ENCODE assay signal across 1 cellular context in genomic region chr13:113105032-113105993, GRCh38.
TF ChIP-seq lines count a peak whose summit lies in the region.

Gene F7, plus strand, starts transcription at chr13:113105791. Its CDS starts 51 bp downstream, at chr13:113105842.

TF ChIP-seq in HepG2, 621 proteins besides CTCF, POLR2A, EP300 and RAD21 (continued from another document and continues in another):
- TF ChIP-seq TCF12 (IDR thresholded peaks at IDR 0.05) (no peak), TCF12 (CRISPR knock-in tag; IDR thresholded peaks at IDR 0.05) (0 out of 2 replicates have a peak, but pooled peaks have one; percentile 40), PHF20 (CRISPR knock-in tag; IDR thresholded peaks at IDR 0.05) (0 out of 2 replicates have a peak, but pooled peaks have one; percentile 48), CHCHD3 (CRISPR knock-in tag; IDR thresholded peaks at IDR 0.05) (no peak), BRF2 (CRISPR knock-in tag; IDR thresholded peaks at IDR 0.05) (0 out of 2 replicates have a peak, but pooled peaks have one; percentile 56), PHB2 (IDR thresholded peaks at IDR 0.05; ENCODE audit: partially characterized antibody) (no peak), ZIK1 (CRISPR knock-in tag; IDR thresholded peaks at IDR 0.05; ENCODE audit: borderline replicate concordance, low read depth) (peak; percentile 86), SNRNP70 (IDR thresholded peaks at IDR 0.05; ENCODE audit: low read depth, low read length) (no peak), KDM4B (CRISPR knock-in tag; IDR thresholded peaks at IDR 0.05) (no peak), ZNF549 (CRISPR knock-in tag; IDR thresholded peaks at IDR 0.05) (no peak), ZBTB34 (CRISPR knock-in tag; IDR thresholded peaks at IDR 0.05) (0 out of 2 replicates have a peak, but pooled peaks have one; percentile 21), SYNCRIP (IDR thresholded peaks at IDR 0.05; ENCODE audit: insufficient read depth, low read depth, low read length) (no peak), HOXD1 (CRISPR knock-in tag; IDR thresholded peaks at IDR 0.05) (no peak), ZNF343 (CRISPR knock-in tag; IDR thresholded peaks at IDR 0.05) (peak; percentile 72; the same call in 1 of the 2 replicates), ZNF766 (CRISPR knock-in tag; IDR thresholded peaks at IDR 0.05; ENCODE audit: borderline replicate concordance) (no peak), ZFP41 (CRISPR knock-in tag; IDR thresholded peaks at IDR 0.05; ENCODE audit: borderline replicate concordance) (0 out of 2 replicates have a peak, but pooled peaks have one; percentile 56), NRL (CRISPR knock-in tag; IDR thresholded peaks at IDR 0.05; ENCODE audit: borderline replicate concordance) (peak; percentile 58; the same call in 1 of the 2 replicates), GPN1 (CRISPR knock-in tag; IDR thresholded peaks at IDR 0.05; ENCODE audit: borderline replicate concordance) (no peak), EED (CRISPR knock-in tag; IDR thresholded peaks at IDR 0.05) (no peak), MXD4 (CRISPR knock-in tag; IDR thresholded peaks at IDR 0.05) (peak; percentile 62), PCBP2 (optimal IDR thresholded peaks at IDR 0.05; ENCODE audit: low read depth, low read length, poor library complexity, severe bottlenecking) (no peak), ATAD3A (CRISPR knock-in tag; IDR thresholded peaks at IDR 0.05) (no peak), ZFP82 (CRISPR knock-in tag; IDR thresholded peaks at IDR 0.05; ENCODE audit: borderline replicate concordance) (no peak), FOXO4 (CRISPR knock-in tag; conservative IDR thresholded peaks at IDR 0.05) (no peak), ASH2L (IDR thresholded peaks at IDR 0.05; ENCODE audit: insufficient read length, low read depth, low read length) (peak; percentile 38), ZNF318 (CRISPR knock-in tag; IDR thresholded peaks at IDR 0.05) (peak; percentile 79; the same call in 1 of the 2 replicates), BRD4 (CRISPR knock-in tag; IDR thresholded peaks at IDR 0.05) (0 out of 2 replicates have a peak, but pooled peaks have one; percentile 31), HNF1B (CRISPR knock-in tag; IDR thresholded peaks at IDR 0.05) (peak; percentile 54)
- TF ChIP-seq, protein P1, sequence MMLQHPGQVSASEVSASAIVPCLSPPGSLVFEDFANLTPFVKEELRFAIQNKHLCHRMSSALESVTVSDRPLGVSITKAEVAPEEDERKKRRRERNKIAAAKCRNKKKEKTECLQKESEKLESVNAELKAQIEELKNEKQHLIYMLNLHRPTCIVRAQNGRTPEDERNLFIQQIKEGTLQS (CRISPR knock-in tag; IDR thresholded peaks at IDR 0.05), result peak; percentile 88
- TF ChIP-seq, protein P2, sequence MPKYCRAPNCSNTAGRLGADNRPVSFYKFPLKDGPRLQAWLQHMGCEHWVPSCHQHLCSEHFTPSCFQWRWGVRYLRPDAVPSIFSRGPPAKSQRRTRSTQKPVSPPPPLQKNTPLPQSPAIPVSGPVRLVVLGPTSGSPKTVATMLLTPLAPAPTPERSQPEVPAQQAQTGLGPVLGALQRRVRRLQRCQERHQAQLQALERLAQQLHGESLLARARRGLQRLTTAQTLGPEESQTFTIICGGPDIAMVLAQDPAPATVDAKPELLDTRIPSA (CRISPR knock-in tag; IDR thresholded peaks at IDR 0.05; ENCODE audit: borderline replicate concordance), result no peak
- TF ChIP-seq, protein P3, sequence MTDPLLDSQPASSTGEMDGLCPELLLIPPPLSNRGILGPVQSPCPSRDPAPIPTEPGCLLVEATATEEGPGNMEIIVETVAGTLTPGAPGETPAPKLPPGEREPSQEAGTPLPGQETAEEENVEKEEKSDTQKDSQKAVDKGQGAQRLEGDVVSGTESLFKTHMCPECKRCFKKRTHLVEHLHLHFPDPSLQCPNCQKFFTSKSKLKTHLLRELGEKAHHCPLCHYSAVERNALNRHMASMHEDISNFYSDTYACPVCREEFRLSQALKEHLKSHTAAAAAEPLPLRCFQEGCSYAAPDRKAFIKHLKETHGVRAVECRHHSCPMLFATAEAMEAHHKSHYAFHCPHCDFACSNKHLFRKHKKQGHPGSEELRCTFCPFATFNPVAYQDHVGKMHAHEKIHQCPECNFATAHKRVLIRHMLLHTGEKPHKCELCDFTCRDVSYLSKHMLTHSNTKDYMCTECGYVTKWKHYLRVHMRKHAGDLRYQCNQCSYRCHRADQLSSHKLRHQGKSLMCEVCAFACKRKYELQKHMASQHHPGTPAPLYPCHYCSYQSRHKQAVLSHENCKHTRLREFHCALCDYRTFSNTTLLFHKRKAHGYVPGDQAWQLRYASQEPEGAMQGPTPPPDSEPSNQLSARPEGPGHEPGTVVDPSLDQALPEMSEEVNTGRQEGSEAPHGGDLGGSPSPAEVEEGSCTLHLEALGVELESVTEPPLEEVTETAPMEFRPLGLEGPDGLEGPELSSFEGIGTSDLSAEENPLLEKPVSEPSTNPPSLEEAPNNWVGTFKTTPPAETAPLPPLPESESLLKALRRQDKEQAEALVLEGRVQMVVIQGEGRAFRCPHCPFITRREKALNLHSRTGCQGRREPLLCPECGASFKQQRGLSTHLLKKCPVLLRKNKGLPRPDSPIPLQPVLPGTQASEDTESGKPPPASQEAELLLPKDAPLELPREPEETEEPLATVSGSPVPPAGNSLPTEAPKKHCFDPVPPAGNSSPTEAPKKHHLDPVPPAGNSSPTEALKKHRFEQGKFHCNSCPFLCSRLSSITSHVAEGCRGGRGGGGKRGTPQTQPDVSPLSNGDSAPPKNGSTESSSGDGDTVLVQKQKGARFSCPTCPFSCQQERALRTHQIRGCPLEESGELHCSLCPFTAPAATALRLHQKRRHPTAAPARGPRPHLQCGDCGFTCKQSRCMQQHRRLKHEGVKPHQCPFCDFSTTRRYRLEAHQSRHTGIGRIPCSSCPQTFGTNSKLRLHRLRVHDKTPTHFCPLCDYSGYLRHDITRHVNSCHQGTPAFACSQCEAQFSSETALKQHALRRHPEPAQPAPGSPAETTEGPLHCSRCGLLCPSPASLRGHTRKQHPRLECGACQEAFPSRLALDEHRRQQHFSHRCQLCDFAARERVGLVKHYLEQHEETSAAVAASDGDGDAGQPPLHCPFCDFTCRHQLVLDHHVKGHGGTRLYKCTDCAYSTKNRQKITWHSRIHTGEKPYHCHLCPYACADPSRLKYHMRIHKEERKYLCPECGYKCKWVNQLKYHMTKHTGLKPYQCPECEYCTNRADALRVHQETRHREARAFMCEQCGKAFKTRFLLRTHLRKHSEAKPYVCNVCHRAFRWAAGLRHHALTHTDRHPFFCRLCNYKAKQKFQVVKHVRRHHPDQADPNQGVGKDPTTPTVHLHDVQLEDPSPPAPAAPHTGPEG (CRISPR knock-in tag; IDR thresholded peaks at IDR 0.05), result no peak
